1 cellular context compared by ENCODE assay signal in the genomic region with DNA sequence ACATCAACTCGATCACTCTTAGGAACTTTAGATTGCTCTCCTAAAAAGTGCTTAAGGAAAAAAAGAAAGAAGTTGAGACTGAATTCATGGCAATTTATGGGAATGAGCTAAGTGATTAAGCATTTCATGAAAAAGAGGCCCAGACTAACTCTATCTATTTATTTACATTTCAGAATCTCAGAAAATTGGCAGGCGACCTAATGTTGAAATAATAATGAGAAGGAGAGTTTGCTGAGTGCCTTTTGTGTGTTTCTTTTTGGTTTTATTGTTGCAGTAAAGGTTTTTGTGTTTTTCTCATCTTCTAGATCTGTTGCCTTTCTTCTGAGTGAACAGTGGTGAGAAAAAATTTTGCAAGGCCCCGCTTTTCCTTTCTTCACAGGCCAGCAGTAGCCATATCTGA.
TF ChIP-seq lines count a peak whose summit lies in the region.

No MANE protein-coding gene starts in this region.

TF ChIP-seq in A549, 52 proteins besides CTCF, POLR2A, EP300 and RAD21 (continued from another document):
- TF ChIP-seq HDAC2 (IDR thresholded peaks at IDR 0.05) (no peak), ELK1 (IDR thresholded peaks at IDR 0.05; ENCODE audit: low read depth, low read length) (no peak), GATA3 (IDR thresholded peaks at IDR 0.05; ENCODE audit: borderline replicate concordance) (no peak)
